In genomic region chr9:101029300-101030021, GRCh38 we compare ENCODE assay signal across 1 cellular context.
TF ChIP-seq lines count a peak whose summit lies in the region.

No MANE protein-coding gene starts in this region.

TF ChIP-seq in HepG2, 621 proteins besides CTCF, POLR2A, EP300 and RAD21 (continued from another document):
- TF ChIP-seq ZNF407 (CRISPR knock-in tag; IDR thresholded peaks at IDR 0.05; ENCODE audit: not compliant biosample characterization) (peak; percentile 13), ZNF547 (CRISPR knock-in tag; IDR thresholded peaks at IDR 0.05) (0 out of 2 replicates have a peak, but pooled peaks have one; percentile 11), ZBTB46 (CRISPR knock-in tag; IDR thresholded peaks at IDR 0.05; ENCODE audit: borderline replicate concordance) (0 out of 2 replicates have a peak, but pooled peaks have one; percentile 13), ZSCAN29 (CRISPR knock-in tag; conservative IDR thresholded peaks at IDR 0.05) (no peak), FOXP4 (CRISPR knock-in tag; IDR thresholded peaks at IDR 0.05) (no peak), AGO1 (IDR thresholded peaks at IDR 0.05; ENCODE audit: low read depth, low read length, poor library complexity, severe bottlenecking) (no peak), MXD1 (CRISPR knock-in tag; IDR thresholded peaks at IDR 0.05) (no peak), ZGPAT (CRISPR knock-in tag; IDR thresholded peaks at IDR 0.05) (0 out of 2 replicates have a peak, but pooled peaks have one; percentile 2), RFX1 (IDR thresholded peaks at IDR 0.05) (no peak), NFKB2 (CRISPR knock-in tag; IDR thresholded peaks at IDR 0.05; ENCODE audit: borderline replicate concordance) (no peak)
